In the genomic region with DNA sequence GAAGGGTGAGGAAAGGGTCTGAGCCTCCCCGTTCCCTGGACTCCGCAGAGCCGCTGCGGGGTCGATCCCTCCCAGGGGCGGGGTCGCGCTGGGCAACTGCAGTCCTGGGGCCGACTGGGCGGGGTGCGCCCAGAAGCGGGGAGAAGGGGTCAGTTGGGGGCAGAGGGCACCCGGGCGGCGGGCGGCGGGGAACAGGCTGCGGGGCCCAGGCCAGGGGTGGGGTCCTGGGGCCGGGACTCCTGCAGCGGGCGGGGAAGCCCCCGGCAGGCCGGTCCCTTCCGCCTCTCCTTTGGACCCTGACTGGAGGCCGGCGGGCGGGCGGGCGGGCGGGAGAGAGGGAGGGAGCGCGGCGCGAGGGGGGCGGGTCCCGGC, we compare ENCODE assay signal across 8 cellular contexts. TPM values are rescaled to one million over a fixed set of nuclear protein-coding genes. Genes with fewer than 3 reads are reported as not detected.
DNase-seq lines count a peak whose midpoint lies in the region; ATAC-seq and TF ChIP-seq lines count a peak whose summit lies in the region.

No MANE protein-coding gene starts in this region.

- H3K27ac ChIP-seq in SK-N-MC = peak overlapping the region; percentile 93
- peak overlapping the region; percentile 100 for H3K27ac ChIP-seq in psoas muscle

- TF ChIP-seq CTCF in GM12864 (IDR thresholded peaks at IDR 0.05; ENCODE audit: low read depth, low read length, missing control alignments) (no peak), fibroblast of mammary gland (conservative IDR thresholded peaks at IDR 0.05; ENCODE audit: control insufficient read depth, insufficient read depth, low read depth, low read length) (no peak), psoas muscle (IDR thresholded peaks at IDR 0.05) (no peak), GM10266 (IDR thresholded peaks at IDR 0.05; ENCODE audit: control insufficient read depth, insufficient read depth, low read depth, missing control alignments) (no peak)

- DNase-seq in GM12864 (ENCODE audit: low read depth) (no peak), SK-N-MC (ENCODE audit: low read depth, low spot score) (no peak), fibroblast of mammary gland (ENCODE audit: low read depth) (no peak), psoas muscle (no peak), EL (no peak), SK-N-DZ (ENCODE audit: low spot score) (no peak), GM10266 (ENCODE audit: extremely low spot score) (no peak)

- WGBS in psoas muscle, 3 donors = 0 to 1% (median 0%) methylated on average over 3 to 35 of the region's 36 CpGs

- ATAC-seq in HG02623 (IDR thresholded peaks at IDR 0.05; ENCODE audit: unreplicated experiment) (peak; percentile 31), psoas muscle (peak; percentile 45 to 53 (median 50))

- H3K27me3 ChIP-seq in psoas muscle (ENCODE audit: insufficient read depth in 3 of 3, low read length in 2 of 3) = no peaks in the 10 kb centered on the region

- H3K4me3 ChIP-seq in GM12864 (ENCODE audit: low read depth, low read length) (peak overlapping the region; percentile 90), SK-N-MC (peak overlapping the region; percentile 91), fibroblast of mammary gland (ENCODE audit: control insufficient read depth, low read depth, low read length) (peak overlapping the region; percentile 95), psoas muscle (peak overlapping the region; percentile 88)

- intact Hi-C loops in psoas muscle (cut with DNase I) = no loop called here

- H3K9me3 ChIP-seq in SK-N-MC (ENCODE audit: low read depth, low read length) (no peaks in the 10 kb centered on the region), psoas muscle (no peaks in the 10 kb centered on the region)

- peak overlapping the region; percentile 98 for H3K9ac ChIP-seq in SK-N-MC (ENCODE audit: insufficient read length)

- H3K4me1 ChIP-seq in psoas muscle = peaks cover 41% of the 10 kb centered on the region

- H3K36me3 ChIP-seq in SK-N-MC (ENCODE audit: insufficient read depth, low read length) (peaks cover 35% of the 10 kb centered on the region), psoas muscle (ENCODE audit: insufficient read depth in 1 of 2, low read depth in 1 of 2) (peaks cover 2 to 14% of the 10 kb centered on the region in 2 donors)

RNA-seq across cellular contexts. Expression of gene GGNBP2, which starts 0.4 kb away (rescaled TPM):
- 10 to 100 TPM; 35.6 to 54.4 (median 39.7) TPM for total RNA-seq in psoas muscle
- polyA plus RNA-seq in psoas muscle = 10 to 100 TPM; 29.2 to 44.6 (median 40.0) TPM
- polyA plus RNA-seq in SK-N-DZ (2014; cell fraction: cytosol; rRNA removed) = 51.4 and 58.0 TPM in 2 replicates
- 116 and 141 TPM in 2 replicates for polyA plus RNA-seq in SK-N-DZ (2014; cell fraction: nucleus; rRNA removed)

RNA-seq across cellular contexts. Expression of gene PIGW, which starts 10.3 kb away (rescaled TPM):
- 10 to 100 TPM in 3 of 4 donors, 1 to 10 TPM in 1; 6.2 to 14.9 (median 10.6) TPM for total RNA-seq in psoas muscle
- polyA plus RNA-seq in psoas muscle = 10 to 100 TPM in 2 of 3 donors, 1 to 10 TPM in 1; 5.5 to 18.0 (median 16.8) TPM
- polyA plus RNA-seq in SK-N-DZ (2014; cell fraction: cytosol; rRNA removed) = 19.1 and 20.3 TPM in 2 replicates
- polyA plus RNA-seq in SK-N-DZ (2014; cell fraction: nucleus; rRNA removed) = 7.3 and 15.7 TPM in 2 replicates

RNA-seq across cellular contexts. Expression of gene MYO19, which starts 10.4 kb away (rescaled TPM):
- 10 to 100 TPM; 10.1 to 19.2 (median 13.7) TPM for total RNA-seq in psoas muscle
- 10 to 100 TPM; 13.9 to 28.7 (median 15.2) TPM for polyA plus RNA-seq in psoas muscle
- polyA plus RNA-seq in SK-N-DZ (2014; cell fraction: cytosol; rRNA removed) = 55.0 and 89.1 TPM in 2 replicates
- 533 and 693 TPM in 2 replicates for polyA plus RNA-seq in SK-N-DZ (2014; cell fraction: nucleus; rRNA removed)

RNA-seq across cellular contexts. Expression of gene DHRS11, which starts 46.6 kb away (rescaled TPM):
- total RNA-seq in psoas muscle = 10 to 100 TPM in 3 of 4 donors, 1 to 10 TPM in 1; 9.4 to 16.0 (median 13.4) TPM
- 10 to 100 TPM; 12.0 to 20.5 (median 14.5) TPM for polyA plus RNA-seq in psoas muscle
- polyA plus RNA-seq in SK-N-DZ (2014; cell fraction: cytosol; rRNA removed) = 12.3 and 12.5 TPM in 2 replicates
- polyA plus RNA-seq in SK-N-DZ (2014; cell fraction: nucleus; rRNA removed) = 25.5 and 34.7 TPM in 2 replicates

RNA-seq across cellular contexts. Expression of gene MRM1, which starts 56.3 kb away (rescaled TPM):
- total RNA-seq in psoas muscle = 10 to 100 TPM in 1 of 4 donors, 1 to 10 TPM in 3; 8.7 to 12.1 (median 8.9) TPM
- 10 to 100 TPM; 11.1 to 30.6 (median 18.3) TPM for polyA plus RNA-seq in psoas muscle
- 11.8 and 12.7 TPM in 2 replicates for polyA plus RNA-seq in SK-N-DZ (2014; cell fraction: cytosol; rRNA removed)
- polyA plus RNA-seq in SK-N-DZ (2014; cell fraction: nucleus; rRNA removed) = 13.3 and 17.6 TPM in 2 replicates
